ENCODE assay signal across 39 cellular contexts in the genomic region with DNA sequence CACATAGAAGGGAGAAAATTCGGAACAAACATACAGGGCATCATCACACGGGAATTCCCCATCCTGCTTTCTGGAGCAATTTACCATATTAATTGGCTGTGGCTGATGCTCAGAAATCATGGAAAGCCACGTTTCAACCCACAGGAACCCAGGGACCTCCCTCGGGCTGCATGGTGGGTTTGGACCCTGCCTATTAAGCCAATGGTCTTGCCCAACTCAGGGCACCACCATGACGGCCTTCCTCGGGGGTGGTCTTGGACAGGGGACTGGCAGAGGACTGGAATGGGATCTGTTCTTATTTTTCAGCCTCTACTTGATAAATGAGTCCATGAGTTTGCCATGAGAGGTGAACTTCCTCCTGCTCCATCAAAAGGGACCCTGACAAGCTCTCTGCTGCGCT.
"Had no signal": no experiment of that assay in that cellular context is flagged by ENCODE, and none has a peak within 500 bp of the region (broad histone marks: within the 10 kb centered on the region; RNA-seq: fewer than 3 reads in every experiment).

No MANE protein-coding gene starts in this region.

- H3K4me1 Mint-ChIP-seq: activated naive CD4-positive, alpha-beta T cell treated with anti-CD3 and anti-CD28 coated beads, Interleukin-2, amount 10 ng/mL, durations not matched to agents 7 days and 5 days; activated naive CD4-positive, alpha-beta T cell treated with anti-CD3 and anti-CD28 coated beads, Interleukin-2, amount 50 U/mL, for 24 hours; activated naive CD8-positive, alpha-beta T cell treated with anti-CD3 and anti-CD28 coated beads for 36 hours; activated naive CD8-positive, alpha-beta T cell treated with anti-CD3 and anti-CD28 coated beads, Interleukin-2, amount 10 ng/mL, durations not matched to agents 7 days and 5 days; activated naive CD8-positive, alpha-beta T cell treated with anti-CD3 and anti-CD28 coated beads, Interleukin-2, amount 50 U/mL, for 24 hours; activated T-helper 17 cell treated with anti-CD3 and anti-CD28 coated beads, Interleukin-2, amount 50 U/mL, for 72 hours; central memory CD8-positive, alpha-beta T cell had no signal

- H3K27me3 Mint-ChIP-seq: activated naive CD4-positive, alpha-beta T cell treated with anti-CD3 and anti-CD28 coated beads, Interleukin-2, amount 10 ng/mL, durations not matched to agents 7 days and 5 days; activated naive CD4-positive, alpha-beta T cell treated with anti-CD3 and anti-CD28 coated beads, Interleukin-2, amount 50 U/mL, for 24 hours; activated naive CD8-positive, alpha-beta T cell treated with anti-CD3 and anti-CD28 coated beads for 36 hours; activated naive CD8-positive, alpha-beta T cell treated with anti-CD3 and anti-CD28 coated beads, Interleukin-2, amount 10 ng/mL, durations not matched to agents 7 days and 5 days had no signal

- H3K27ac Mint-ChIP-seq: activated naive CD4-positive, alpha-beta T cell treated with anti-CD3 and anti-CD28 coated beads for 36 hours; activated naive CD4-positive, alpha-beta T cell treated with anti-CD3 and anti-CD28 coated beads, Interleukin-2, amount 10 ng/mL, durations not matched to agents 7 days and 5 days; activated naive CD4-positive, alpha-beta T cell treated with anti-CD3 and anti-CD28 coated beads, Interleukin-2, amount 50 U/mL, for 24 hours; activated naive CD4-positive, alpha-beta T cell treated with anti-CD3 and anti-CD28 coated beads, Interleukin-2, amount 50 U/mL, for 72 hours; activated naive CD8-positive, alpha-beta T cell; activated naive CD8-positive, alpha-beta T cell treated with anti-CD3 and anti-CD28 coated beads for 36 hours; activated naive CD8-positive, alpha-beta T cell treated with anti-CD3 and anti-CD28 coated beads, Interleukin-2, amount 10 ng/mL, durations not matched to agents 7 days and 5 days; activated naive CD8-positive, alpha-beta T cell treated with anti-CD3 and anti-CD28 coated beads, Interleukin-2, amount 50 U/mL, for 24 hours; activated T-cell treated with anti-CD3 and anti-CD28 coated beads, Interleukin-2, amount 50 U/mL, for 24 hours; activated T-cell treated with anti-CD3 and anti-CD28 coated beads, Interleukin-2, amount 50 U/mL, for 72 hours; activated T-helper 1 cell treated with anti-CD3 and anti-CD28 coated beads, Interleukin-12 subunit alpha, Interleukin-12 subunit beta, Interleukin-2, Interleukin-4 antibody, amounts not matched to agents 30 ng/mL and 10 ng/mL and 1 ng/mL, durations not matched to agents 14 hours and 24 hours and 36 hours; activated T-helper 17 cell treated with anti-CD3 and anti-CD28 coated beads, Interleukin-2, amount 50 U/mL, for 72 hours; activated T-helper 2 cell treated with anti-CD3 and anti-CD28 coated beads, Interferon-gamma antibody, Interleukin-2, Interleukin-4, amounts not matched to agents 10 μg/mL and 5 μg/mL and 100 μg/mL, durations not matched to agents 14 hours and 24 hours and 36 hours had no signal

- H3K4me1 ChIP-seq: adrenal gland, ascending aorta, body of pancreas, breast epithelium had no signal

- H3K4me3 Mint-ChIP-seq: activated naive CD4-positive, alpha-beta T cell treated with anti-CD3 and anti-CD28 coated beads for 36 hours; activated naive CD4-positive, alpha-beta T cell treated with anti-CD3 and anti-CD28 coated beads, Interleukin-2, amount 10 ng/mL, durations not matched to agents 7 days and 5 days; activated naive CD4-positive, alpha-beta T cell treated with anti-CD3 and anti-CD28 coated beads, Interleukin-2, amount 50 U/mL, for 24 hours; activated naive CD8-positive, alpha-beta T cell; activated naive CD8-positive, alpha-beta T cell treated with anti-CD3 and anti-CD28 coated beads for 36 hours; activated naive CD8-positive, alpha-beta T cell treated with anti-CD3 and anti-CD28 coated beads, Interleukin-2, amount 10 ng/mL, durations not matched to agents 7 days and 5 days; activated naive CD8-positive, alpha-beta T cell treated with anti-CD3 and anti-CD28 coated beads, Interleukin-2, amount 50 U/mL, for 24 hours; activated T-cell treated with anti-CD3 and anti-CD28 coated beads, Interleukin-2, amount 50 U/mL, for 24 hours; activated T-cell treated with anti-CD3 and anti-CD28 coated beads, Interleukin-2, amount 50 U/mL, for 4 hours; activated T-cell treated with anti-CD3 and anti-CD28 coated beads, Interleukin-2, amount 50 U/mL, for 72 hours; activated T-helper 1 cell treated with anti-CD3 and anti-CD28 coated beads, Interleukin-12 subunit alpha, Interleukin-12 subunit beta, Interleukin-2, Interleukin-4 antibody, amounts not matched to agents 30 ng/mL and 10 ng/mL and 1 ng/mL, durations not matched to agents 14 hours and 24 hours and 36 hours; activated T-helper 17 cell treated with anti-CD3 and anti-CD28 coated beads, Interleukin-2, amount 50 U/mL, for 72 hours; brain; central memory CD8-positive, alpha-beta T cell had no signal

- H3K36me3 Mint-ChIP-seq: activated naive CD4-positive, alpha-beta T cell treated with anti-CD3 and anti-CD28 coated beads, Interleukin-2, amount 10 ng/mL, durations not matched to agents 7 days and 5 days; activated naive CD4-positive, alpha-beta T cell treated with anti-CD3 and anti-CD28 coated beads, Interleukin-2, amount 50 U/mL, for 24 hours; activated naive CD4-positive, alpha-beta T cell treated with anti-CD3 and anti-CD28 coated beads, Interleukin-2, amount 50 U/mL, for 72 hours; activated naive CD8-positive, alpha-beta T cell; activated naive CD8-positive, alpha-beta T cell treated with anti-CD3 and anti-CD28 coated beads for 36 hours; activated naive CD8-positive, alpha-beta T cell treated with anti-CD3 and anti-CD28 coated beads, Interleukin-2, amount 10 ng/mL, durations not matched to agents 7 days and 5 days; brain had no signal

- DNase-seq: activated effector memory CD4-positive, alpha-beta T cell treated with anti-CD3 and anti-CD28 coated beads, Interleukin-2, amount 50 U/mL, for 16 hours; activated effector memory CD4-positive, alpha-beta T cell treated with Interleukin-2 at 50 U/mL for 16 hours; activated gamma-delta T cell; activated gamma-delta T cell treated with Interleukin-2 at 50 U/mL for 16 hours; activated naive CD4-positive, alpha-beta T cell; activated naive CD4-positive, alpha-beta T cell treated with anti-CD3 and anti-CD28 coated beads for 36 hours; activated naive CD4-positive, alpha-beta T cell treated with anti-CD3 and anti-CD28 coated beads, Interleukin-2, amount 10 ng/mL, durations not matched to agents 7 days and 5 days; activated naive CD4-positive, alpha-beta T cell treated with anti-CD3 and anti-CD28 coated beads, Interleukin-2, amount 50 U/mL, for 16 hours; activated naive CD4-positive, alpha-beta T cell treated with Interleukin-2 at 50 U/mL for 16 hours; activated naive CD8-positive, alpha-beta T cell treated with anti-CD3 and anti-CD28 coated beads for 36 hours; activated naive CD8-positive, alpha-beta T cell treated with anti-CD3 and anti-CD28 coated beads, Interleukin-2, amount 10 ng/mL, durations not matched to agents 7 days and 5 days; activated naive CD8-positive, alpha-beta T cell treated with anti-CD3 and anti-CD28 coated beads, Interleukin-2, amount 50 U/mL, for 24 hours; activated T-cell treated with anti-CD3 and anti-CD28 coated beads, Interleukin-2, amount 50 U/mL, for 1 hour; activated T-cell treated with anti-CD3 and anti-CD28 coated beads, Interleukin-2, amount 50 U/mL, for 24 hours; activated T-cell treated with anti-CD3 and anti-CD28 coated beads, Interleukin-2, amount 50 U/mL, for 4 hours; activated T-cell treated with anti-CD3 and anti-CD28 coated beads, Interleukin-2, amount 50 U/mL, for 48 hours; activated T-cell treated with anti-CD3 and anti-CD28 coated beads, Interleukin-2, amount 50 U/mL, for 72 hours; adrenal gland; amniotic stem cell; amygdala; anterior cingulate cortex; body of pancreas; brain microvascular endothelial cell; caudate nucleus; central memory CD4-positive, alpha-beta T cell; cerebellar nuclear complex had no signal

- FAIRE-seq: astrocyte, bronchial epithelial cell had no signal

- H3K4me3 ChIP-seq: adrenal gland, ascending aorta, body of pancreas, breast epithelium, cardiac muscle cell had no signal

- H3K36me3 ChIP-seq: adrenal gland, ascending aorta, brain microvascular endothelial cell, breast epithelium, cardiac muscle cell had no signal

- H3K9me3 Mint-ChIP-seq: activated naive CD4-positive, alpha-beta T cell treated with anti-CD3 and anti-CD28 coated beads for 36 hours; activated naive CD4-positive, alpha-beta T cell treated with anti-CD3 and anti-CD28 coated beads, Interleukin-2, amount 10 ng/mL, durations not matched to agents 7 days and 5 days; activated naive CD4-positive, alpha-beta T cell treated with anti-CD3 and anti-CD28 coated beads, Interleukin-2, amount 50 U/mL, for 24 hours; activated naive CD4-positive, alpha-beta T cell treated with anti-CD3 and anti-CD28 coated beads, Interleukin-2, amount 50 U/mL, for 72 hours; activated naive CD8-positive, alpha-beta T cell treated with anti-CD3 and anti-CD28 coated beads for 36 hours; activated naive CD8-positive, alpha-beta T cell treated with anti-CD3 and anti-CD28 coated beads, Interleukin-2, amount 10 ng/mL, durations not matched to agents 7 days and 5 days; activated naive CD8-positive, alpha-beta T cell treated with anti-CD3 and anti-CD28 coated beads, Interleukin-2, amount 50 U/mL, for 24 hours; activated T-cell treated with anti-CD3 and anti-CD28 coated beads, Interleukin-2, amount 50 U/mL, for 24 hours; activated T-cell treated with anti-CD3 and anti-CD28 coated beads, Interleukin-2, amount 50 U/mL, for 4 hours; activated T-cell treated with anti-CD3 and anti-CD28 coated beads, Interleukin-2, amount 50 U/mL, for 72 hours; activated T-helper 1 cell treated with anti-CD3 and anti-CD28 coated beads, Interleukin-12 subunit alpha, Interleukin-12 subunit beta, Interleukin-2, Interleukin-4 antibody, amounts not matched to agents 30 ng/mL and 10 ng/mL and 1 ng/mL, durations not matched to agents 14 hours and 24 hours and 36 hours; activated T-helper 2 cell treated with anti-CD3 and anti-CD28 coated beads, Interferon-gamma antibody, Interleukin-2, Interleukin-4, amounts not matched to agents 10 μg/mL and 5 μg/mL and 100 μg/mL, durations not matched to agents 14 hours and 24 hours and 36 hours; central memory CD8-positive, alpha-beta T cell had no signal

- ATAC-seq: activated naive CD4-positive, alpha-beta T cell treated with anti-CD3 and anti-CD28 coated beads, Interleukin-2, amount 50 U/mL, for 72 hours; activated naive CD8-positive, alpha-beta T cell treated with anti-CD3 and anti-CD28 coated beads, Interleukin-2, amount 50 U/mL, for 24 hours; activated T-cell treated with anti-CD3 and anti-CD28 coated beads, Interleukin-2, amount 50 U/mL, for 4 hours; activated T-cell treated with anti-CD3 and anti-CD28 coated beads, Interleukin-2, amount 50 U/mL, for 72 hours; activated T-helper 17 cell treated with anti-CD3 and anti-CD28 coated beads, Interleukin-2, amount 50 U/mL, for 72 hours; body of pancreas had no signal

- H3K27ac ChIP-seq: adrenal gland, ascending aorta, body of pancreas, brain microvascular endothelial cell, breast epithelium, cardiac muscle cell had no signal

- H3K9me3 ChIP-seq: adrenal gland, ascending aorta, body of pancreas, breast epithelium had no signal

- H3K27me3 ChIP-seq: adrenal gland, ascending aorta, body of pancreas, brain microvascular endothelial cell, breast epithelium, cardiac muscle cell had no signal
